1 cellular context compared by ENCODE assay signal in genomic region chr1:201275266-201275666, GRCh38.
TF ChIP-seq lines count a peak whose summit lies in the region.

No MANE protein-coding gene starts in this region.

TF ChIP-seq in A549, 52 proteins besides CTCF, POLR2A, EP300 and RAD21 (continued from another document):
- TF ChIP-seq, protein P1, sequence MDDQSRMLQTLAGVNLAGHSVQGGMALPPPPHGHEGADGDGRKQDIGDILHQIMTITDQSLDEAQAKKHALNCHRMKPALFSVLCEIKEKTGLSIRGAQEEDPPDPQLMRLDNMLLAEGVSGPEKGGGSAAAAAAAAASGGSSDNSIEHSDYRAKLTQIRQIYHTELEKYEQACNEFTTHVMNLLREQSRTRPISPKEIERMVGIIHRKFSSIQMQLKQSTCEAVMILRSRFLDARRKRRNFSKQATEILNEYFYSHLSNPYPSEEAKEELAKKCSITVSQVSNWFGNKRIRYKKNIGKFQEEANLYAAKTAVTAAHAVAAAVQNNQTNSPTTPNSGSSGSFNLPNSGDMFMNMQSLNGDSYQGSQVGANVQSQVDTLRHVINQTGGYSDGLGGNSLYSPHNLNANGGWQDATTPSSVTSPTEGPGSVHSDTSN (IDR thresholded peaks at IDR 0.05), result no peak
- no peak for TF ChIP-seq CEBPB (IDR thresholded peaks at IDR 0.05)
- peak; percentile 72; the same call in 1 of the 2 replicates for TF ChIP-seq MAX (IDR thresholded peaks at IDR 0.05)
- TF ChIP-seq JUN (IDR thresholded peaks at IDR 0.05), result peak in 1 of 2 experiments; percentile 20; a peak in 1 of 5 replicates
- no peak for TF ChIP-seq PHF8 (IDR thresholded peaks at IDR 0.05; ENCODE audit: borderline replicate concordance, low read depth)
- TF ChIP-seq, protein P2, sequence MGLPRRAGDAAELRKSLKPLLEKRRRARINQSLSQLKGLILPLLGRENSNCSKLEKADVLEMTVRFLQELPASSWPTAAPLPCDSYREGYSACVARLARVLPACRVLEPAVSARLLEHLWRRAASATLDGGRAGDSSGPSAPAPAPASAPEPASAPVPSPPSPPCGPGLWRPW (IDR thresholded peaks at IDR 0.05), result no peak
- TF ChIP-seq HEYL (CRISPR knock-in tag; IDR thresholded peaks at IDR 0.05), result no peak
- 0 out of 2 replicates have a peak, but pooled peaks have one; percentile 32 for TF ChIP-seq FOSL2 (IDR thresholded peaks at IDR 0.05)
- peak; percentile 91 for TF ChIP-seq FOSL2 (CRISPR knock-in tag; IDR thresholded peaks at IDR 0.05)
- peak; percentile 33; the same call in 1 of the 2 replicates for TF ChIP-seq JUNB (IDR thresholded peaks at IDR 0.05)
- no peak for TF ChIP-seq ESRRA (IDR thresholded peaks at IDR 0.05; ENCODE audit: borderline replicate concordance, low read length)
- TF ChIP-seq CHD4 (IDR thresholded peaks at IDR 0.05; ENCODE audit: borderline replicate concordance), result no peak
